ENCODE assay signal across 1 cellular context in the genomic region with DNA sequence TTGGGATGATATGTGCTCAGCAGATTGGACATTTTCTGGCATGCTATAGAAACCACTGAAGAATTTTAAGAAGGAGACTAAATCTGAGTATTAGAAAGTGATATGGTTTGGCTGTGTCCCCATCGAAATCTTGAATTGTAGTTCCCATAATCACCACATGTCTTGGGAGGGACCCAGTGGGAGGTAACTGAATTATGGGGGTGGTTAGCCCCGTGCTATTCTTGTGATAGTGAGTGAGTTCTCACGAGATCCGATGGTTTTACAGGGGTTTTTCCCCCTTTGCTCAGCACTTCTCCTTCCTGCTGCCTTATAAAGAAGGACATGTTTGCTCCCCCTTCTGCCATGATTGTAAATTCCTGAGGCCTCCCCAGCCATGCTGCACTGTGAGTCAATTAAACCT.
TF ChIP-seq lines count a peak whose summit lies in the region.

No MANE protein-coding gene starts in this region.

TF ChIP-seq in GM12878, 131 proteins besides CTCF, POLR2A, EP300 and RAD21 (continued from another document):
- TF ChIP-seq MTA3 (IDR thresholded peaks at IDR 0.05; ENCODE audit: borderline replicate concordance, low read length) (no peak), NBN (IDR thresholded peaks at IDR 0.05) (no peak), TCF3 (IDR thresholded peaks at IDR 0.05; ENCODE audit: borderline replicate concordance, insufficient read depth, low read depth, low read length) (no peak), SUZ12 (IDR thresholded peaks at IDR 0.05; ENCODE audit: unreplicated experiment) (no peak), STAT3 (IDR thresholded peaks at IDR 0.05; ENCODE audit: low read depth, low read length) (no peak), SP1 (IDR thresholded peaks at IDR 0.05; ENCODE audit: low read depth, low read length) (no peak)
